ENCODE assay signal across 12 cellular contexts in genomic region chr17:38671939-38672720, GRCh38. TPM values are rescaled to one million over a fixed set of nuclear protein-coding genes. Genes with fewer than 3 reads are reported as not detected.
DNase-seq lines count a peak whose midpoint lies in the region; ATAC-seq and TF ChIP-seq lines count a peak whose summit lies in the region.
"Had no signal": no experiment of that assay in that cellular context is flagged by ENCODE, and none has a peak within 500 bp of the region (broad histone marks: within the 10 kb centered on the region; RNA-seq: fewer than 3 reads in every experiment).

No MANE protein-coding gene starts in this region.

- H3K4me3 Mint-ChIP-seq in CD8-positive, alpha-beta memory T cell, result peak overlapping the region in 5 of 7 donors; percentile 31 to 57 (median 37)
- peak overlapping the region; percentile 81 to 90 (median 83) for H3K4me3 Mint-ChIP-seq in brain
- peak overlapping the region; percentile 51 for H3K4me3 Mint-ChIP-seq in mesothelial cell of epicardium

- peak overlapping the region; percentile 48 for H3K9ac ChIP-seq in HUES6 (ENCODE audit: low read length)

- H3K9me3 ChIP-seq in CD8-positive, alpha-beta memory T cell (ENCODE audit: low read length), result no peaks in the 10 kb centered on the region
- H3K9me3 ChIP-seq in HUES6 (ENCODE audit: control insufficient read depth, insufficient read depth, low read depth, low read length) (no peaks in the 10 kb centered on the region), mucosa of descending colon (no peaks in the 10 kb centered on the region), WERI-Rb-1 (ENCODE audit: severe bottlenecking) (no peaks in the 10 kb centered on the region)

- H3K27me3 Mint-ChIP-seq in CD8-positive, alpha-beta memory T cell, result peaks cover 40 to 68% of the 10 kb centered on the region in 2 donors
- peaks cover 89% of the 10 kb centered on the region for H3K27me3 Mint-ChIP-seq in brain
- H3K27me3 Mint-ChIP-seq in mesothelial cell of epicardium (ENCODE audit: low read depth), result peaks cover 82% of the 10 kb centered on the region

- H3K27ac ChIP-seq in CD8-positive, alpha-beta memory T cell (ENCODE audit: low read depth, low read length), result no peak overlapping the region
- H3K27ac ChIP-seq in HUES6 (ENCODE audit: low read depth, low read length) (no peak overlapping the region), WERI-Rb-1 (no peak overlapping the region)

- POLR2A ChIA-PET in CD8-positive, alpha-beta memory T cell (lab: Charles Lee), result no interaction called here

- no peak for ATAC-seq in esophagus mucosa
- ATAC-seq in mucosa of descending colon, result no peak
- ATAC-seq: activated CD4-positive, CD25-positive, alpha-beta regulatory T cell treated with anti-CD3 and anti-CD28 coated beads, Interleukin-2, amount 50 U/mL, for 24 hours; naive thymus-derived CD8-positive, alpha-beta T cell; Right ventricle myocardium inferior had no signal

- no peaks in the 10 kb centered on the region for H3K9me3 Mint-ChIP-seq in CD8-positive, alpha-beta memory T cell
- peaks cover 0 to 5% (median 0%) of the 10 kb centered on the region in 5 experiments for H3K9me3 Mint-ChIP-seq in brain
- no peaks in the 10 kb centered on the region for H3K9me3 Mint-ChIP-seq in mesothelial cell of epicardium
- H3K9me3 Mint-ChIP-seq: naive thymus-derived CD8-positive, alpha-beta T cell had no signal

- peaks cover 13 to 26% (median 15%) of the 10 kb centered on the region in 3 donors for H3K4me1 Mint-ChIP-seq in CD8-positive, alpha-beta memory T cell
- peaks cover 43% of the 10 kb centered on the region for H3K4me1 Mint-ChIP-seq in brain
- peaks cover 12% of the 10 kb centered on the region for H3K4me1 Mint-ChIP-seq in mesothelial cell of epicardium

- TF ChIP-seq CTCF in brain (conservative IDR thresholded peaks at IDR 0.05) (no peak), mesothelial cell of epicardium (IDR thresholded peaks at IDR 0.05; ENCODE audit: unreplicated experiment) (no peak), mucosa of descending colon (IDR thresholded peaks at IDR 0.05) (no peak), WERI-Rb-1 (IDR thresholded peaks at IDR 0.05; ENCODE audit: low read depth, low read length) (no peak)

- DNase-seq in CD8-positive, alpha-beta memory T cell, result no peak
- no peak for DNase-seq in mesothelial cell of epicardium (ENCODE audit: low spot score in 2 of 2, unreplicated experiment in 2 of 2)
- no peak for DNase-seq in stimulated activated CD4-positive, alpha-beta T cell treated with anti-CD3 and anti-CD28 coated beads, Interleukin-4, amount 100 ng/mL, for 24 hours
- no peak for DNase-seq in mucosa of descending colon
- no peak for DNase-seq in WERI-Rb-1
- DNase-seq: naive thymus-derived CD8-positive, alpha-beta T cell; NCI-H446 had no signal

- intact Hi-C loops in mucosa of descending colon (cut with DNase I, micrococcal nuclease), result loop anchor here in 1 of 2 donors (10.0 kb wide), 1 partner anchor 63 kb away; the partner anchor contains the start of gene CISD3

- no peak overlapping the region for H3K4me3 ChIP-seq in CD8-positive, alpha-beta memory T cell (ENCODE audit: low read length)
- peak overlapping the region; percentile 64 for H3K4me3 ChIP-seq in HUES6 (ENCODE audit: low read depth, low read length)
- H3K4me3 ChIP-seq in mucosa of descending colon, result no peak overlapping the region
- no peak overlapping the region for H3K4me3 ChIP-seq in WERI-Rb-1 (ENCODE audit: low read depth, low read length)

- no peaks in the 10 kb centered on the region for H3K36me3 Mint-ChIP-seq in CD8-positive, alpha-beta memory T cell
- H3K36me3 Mint-ChIP-seq in brain (no peaks in the 10 kb centered on the region), mesothelial cell of epicardium (no peaks in the 10 kb centered on the region)
- H3K36me3 Mint-ChIP-seq: naive thymus-derived CD8-positive, alpha-beta T cell had no signal

- H3K4me1 ChIP-seq in CD8-positive, alpha-beta memory T cell (ENCODE audit: insufficient read depth, low read length), result peaks cover 7% of the 10 kb centered on the region
- H3K4me1 ChIP-seq in HUES6 (ENCODE audit: control insufficient read depth, insufficient read depth, low read length) (peaks cover 46% of the 10 kb centered on the region), mucosa of descending colon (ENCODE audit: low read depth) (peaks cover 20% of the 10 kb centered on the region)

- CTCF ChIA-PET in CD8-positive, alpha-beta memory T cell (lab: Charles Lee), result interaction anchor here (1.0 to 10.7 kb wide), 4 partner anchors 35 to 114 kb away, joined by 3 to 140 read pairs (median 4); no protein-coding TSS in a partner anchor

- H3K27me3 ChIP-seq in CD8-positive, alpha-beta memory T cell (ENCODE audit: insufficient read depth, low read length, poor library complexity, severe bottlenecking), result peaks cover 14% of the 10 kb centered on the region
- peaks cover 92% of the 10 kb centered on the region for H3K27me3 ChIP-seq in HUES6 (ENCODE audit: control insufficient read depth, insufficient read depth, low read length)
- H3K27me3 ChIP-seq in WERI-Rb-1 (ENCODE audit: insufficient read depth, low read depth, severe bottlenecking), result no peaks in the 10 kb centered on the region

- H3K27ac Mint-ChIP-seq in CD8-positive, alpha-beta memory T cell, result no peak overlapping the region
- H3K27ac Mint-ChIP-seq in brain (peak overlapping the region in 2 of 5 experiments; percentile 39 to 76), mesothelial cell of epicardium (no peak overlapping the region)

- H3K36me3 ChIP-seq in CD8-positive, alpha-beta memory T cell (ENCODE audit: insufficient read depth, low read length), result no peaks in the 10 kb centered on the region
- H3K36me3 ChIP-seq in HUES6 (ENCODE audit: control insufficient read depth, insufficient read depth, low read length) (no peaks in the 10 kb centered on the region), mucosa of descending colon (ENCODE audit: low read depth) (no peaks in the 10 kb centered on the region), WERI-Rb-1 (no peaks in the 10 kb centered on the region)

RNA-seq across cellular contexts. Expression of gene EPOP, which starts 2.6 kb away (rescaled TPM):
- 10 to 100 TPM; 47.0 to 50.0 TPM for total RNA-seq in CD8-positive, alpha-beta memory T cell
- polyA plus RNA-seq in CD8-positive, alpha-beta memory T cell, result 0.10 TPM
- polyA plus RNA-seq in brain (ENCODE audit: insufficient read depth, low read depth, low replicate concordance), result 8.8 TPM
- total RNA-seq in mesothelial cell of epicardium (3.7 to 4.0 TPM (median 3.8 TPM) in 3 replicates), esophagus mucosa (4.9 TPM), mucosa of descending colon (1 to 10 TPM in 1 of 3 donors, under 1 TPM in 1, not detected in 1; 0.75 to 1.1 TPM)

RNA-seq across cellular contexts. Expression of gene MLLT6, which starts 32.9 kb away (rescaled TPM):
- 100 to 1,000 TPM; 197 to 202 TPM for total RNA-seq in CD8-positive, alpha-beta memory T cell
- polyA plus RNA-seq in CD8-positive, alpha-beta memory T cell, result 15.9 TPM
- polyA plus RNA-seq in brain (ENCODE audit: insufficient read depth, low read depth, low replicate concordance), result 50.9 TPM
- 171 to 184 TPM (median 178 TPM) in 3 replicates for total RNA-seq in mesothelial cell of epicardium
- 40.2 TPM for total RNA-seq in esophagus mucosa
- total RNA-seq in mucosa of descending colon, result 100 to 1,000 TPM in 2 of 3 donors, 10 to 100 TPM in 1; 90.1 to 164 (median 112) TPM

RNA-seq across cellular contexts. Expression of gene CISD3, which starts 58.0 kb away (rescaled TPM):
- total RNA-seq in CD8-positive, alpha-beta memory T cell, result 10 to 100 TPM; 58.2 to 59.6 TPM
- 73.4 TPM for polyA plus RNA-seq in CD8-positive, alpha-beta memory T cell
- 38.7 TPM for polyA plus RNA-seq in brain (ENCODE audit: insufficient read depth, low read depth, low replicate concordance)
- 4.6 to 5.6 TPM (median 5.1 TPM) in 3 replicates for total RNA-seq in mesothelial cell of epicardium
- total RNA-seq in esophagus mucosa, result 28.6 TPM
- 100 to 1,000 TPM in 1 of 3 donors, 10 to 100 TPM in 2; 60.8 to 101 (median 91.8) TPM for total RNA-seq in mucosa of descending colon
